Comparison of ENCODE assay signal across 28 cellular contexts in the genomic region with DNA sequence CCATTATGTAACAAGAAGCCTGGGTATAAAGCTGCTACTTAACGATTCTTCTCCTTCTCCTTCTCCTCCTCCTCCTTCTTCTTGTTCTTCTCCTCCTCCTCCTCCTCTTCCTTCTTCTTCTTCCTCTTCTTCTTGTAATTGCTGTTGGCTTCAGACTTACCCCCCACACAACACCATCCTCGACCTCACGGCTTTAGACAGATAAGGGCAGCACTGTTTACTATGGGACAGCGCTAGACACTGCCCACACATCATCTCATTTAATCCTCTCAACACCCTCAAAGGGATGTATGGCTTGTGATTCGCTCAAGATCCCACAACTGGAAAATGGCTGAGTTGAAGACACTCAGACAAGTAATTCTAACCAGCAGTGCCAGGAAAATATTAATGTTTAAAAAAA.
"Had no signal": no experiment of that assay in that cellular context is flagged by ENCODE, and none has a peak within 500 bp of the region (broad histone marks: within the 10 kb centered on the region; RNA-seq: fewer than 3 reads in every experiment).

No MANE protein-coding gene starts in this region.

- H3K9me3 Mint-ChIP-seq: natural killer cell; nephron; neural progenitor cell; stimulated activated effector memory CD8-positive, alpha-beta T cell treated with anti-CD3 and anti-CD28 coated beads, Interleukin-12 subunit alpha, Interleukin-12 subunit beta, amount 100 ng/mL, for 72 hours; stimulated activated naive B cell treated with anti-CD40 and anti-IgM and Interleukin-4, amounts not matched to agents 10 μg/mL and 1 μg/mL and 100 μg/mL, for 72 hours; stimulated activated naive CD8-positive, alpha-beta T cell treated with anti-CD3 and anti-CD28 coated beads, Interleukin-15, Interleukin-2, amounts not matched to agents 100 ng/mL and 50 ng/mL, for 24 hours had no signal

- H3K36me3 ChIP-seq: neural progenitor cell, ovary, right lobe of liver, sigmoid colon, stomach, thoracic aorta, thyroid gland, tibial nerve, upper lobe of left lung, vagina had no signal

- H3K4me1 ChIP-seq: neural progenitor cell, parathyroid adenoma, psoas muscle, right lobe of liver, sigmoid colon, stomach, thyroid gland, tibial nerve, upper lobe of left lung, vagina had no signal

- H3K4me3 ChIP-seq: neural progenitor cell, ovary, psoas muscle, right lobe of liver, sigmoid colon, stomach, thoracic aorta, thyroid gland, tibial nerve, upper lobe of left lung, vagina had no signal

- H3K27ac ChIP-seq: neural progenitor cell, ovary, parathyroid adenoma, psoas muscle, right lobe of liver, sigmoid colon, stomach, thoracic aorta, thyroid gland, tibial nerve, upper lobe of left lung, vagina had no signal

- H3K4me1 Mint-ChIP-seq: natural killer cell; stimulated activated effector memory CD8-positive, alpha-beta T cell treated with anti-CD3 and anti-CD28 coated beads, Interleukin-12 subunit alpha, Interleukin-12 subunit beta, amount 100 ng/mL, for 72 hours; stimulated activated naive B cell treated with anti-CD40 and anti-IgM and Interleukin-4, amounts not matched to agents 10 μg/mL and 1 μg/mL and 100 μg/mL, for 72 hours had no signal

- H3K27me3 ChIP-seq: ovary, right lobe of liver, sigmoid colon, thyroid gland, tibial nerve, upper lobe of left lung, vagina had no signal

- H3K27ac Mint-ChIP-seq: natural killer cell; nephron; neural progenitor cell; progenitor cell of endocrine pancreas; stimulated activated effector memory CD8-positive, alpha-beta T cell treated with anti-CD3 and anti-CD28 coated beads, Interleukin-12 subunit alpha, Interleukin-12 subunit beta, amount 100 ng/mL, for 72 hours; stimulated activated naive B cell treated with anti-CD40 and anti-IgM and Interleukin-4, amounts not matched to agents 10 μg/mL and 1 μg/mL and 100 μg/mL, for 72 hours; stimulated activated naive CD8-positive, alpha-beta T cell treated with anti-CD3 and anti-CD28 coated beads, Interleukin-15, Interleukin-2, amounts not matched to agents 100 ng/mL and 50 ng/mL, for 24 hours had no signal

- H3K4me3 Mint-ChIP-seq: natural killer cell; nephron; neural progenitor cell; stimulated activated effector memory CD8-positive, alpha-beta T cell treated with anti-CD3 and anti-CD28 coated beads, Interleukin-12 subunit alpha, Interleukin-12 subunit beta, amount 100 ng/mL, for 72 hours; stimulated activated naive B cell treated with anti-CD40 and anti-IgM and Interleukin-4, amounts not matched to agents 10 μg/mL and 1 μg/mL and 100 μg/mL, for 72 hours; stimulated activated naive CD8-positive, alpha-beta T cell treated with anti-CD3 and anti-CD28 coated beads, Interleukin-15, Interleukin-2, amounts not matched to agents 100 ng/mL and 50 ng/mL, for 24 hours had no signal

- H3K9me3 ChIP-seq: ovary, psoas muscle, right lobe of liver, sigmoid colon, stomach, thoracic aorta, thyroid gland, tibial nerve, upper lobe of left lung, vagina had no signal

- H3K36me3 Mint-ChIP-seq: natural killer cell; neural progenitor cell; stimulated activated effector memory CD8-positive, alpha-beta T cell treated with anti-CD3 and anti-CD28 coated beads, Interleukin-12 subunit alpha, Interleukin-12 subunit beta, amount 100 ng/mL, for 72 hours; stimulated activated naive B cell treated with anti-CD40 and anti-IgM and Interleukin-4, amounts not matched to agents 10 μg/mL and 1 μg/mL and 100 μg/mL, for 72 hours had no signal

- DNase-seq: natural killer cell; occipital lobe; ovary; posterior cingulate gyrus; psoas muscle; right cardiac atrium; right lobe of liver; sigmoid colon; small intestine; stimulated activated CD4-positive, alpha-beta T cell treated with anti-CD3 and anti-CD28 coated beads, Interleukin-15, amount 100 ng/mL, for 24 hours; stimulated activated CD4-positive, alpha-beta T cell treated with anti-CD3 and anti-CD28 coated beads, Interleukin-2, amount 100 ng/mL, for 24 hours; stimulated activated CD4-positive, alpha-beta T cell treated with anti-CD3 and anti-CD28 coated beads, Interleukin-2, amount 100 ng/mL, for 48 hours; stimulated activated CD4-positive, alpha-beta T cell treated with anti-CD3 and anti-CD28 coated beads, Interleukin-4, amount 100 ng/mL, for 24 hours; stimulated activated naive B cell treated with anti-CD40 and anti-IgM and Interleukin-4, amounts not matched to agents 10 μg/mL and 1 μg/mL and 100 μg/mL, for 72 hours; stimulated activated naive CD4-positive, alpha-beta T cell treated with Interleukin-2 at 50 U/mL for 16 hours; stomach; thyroid gland; trophoblast cell; upper lobe of left lung had no signal
